In the genomic region with DNA sequence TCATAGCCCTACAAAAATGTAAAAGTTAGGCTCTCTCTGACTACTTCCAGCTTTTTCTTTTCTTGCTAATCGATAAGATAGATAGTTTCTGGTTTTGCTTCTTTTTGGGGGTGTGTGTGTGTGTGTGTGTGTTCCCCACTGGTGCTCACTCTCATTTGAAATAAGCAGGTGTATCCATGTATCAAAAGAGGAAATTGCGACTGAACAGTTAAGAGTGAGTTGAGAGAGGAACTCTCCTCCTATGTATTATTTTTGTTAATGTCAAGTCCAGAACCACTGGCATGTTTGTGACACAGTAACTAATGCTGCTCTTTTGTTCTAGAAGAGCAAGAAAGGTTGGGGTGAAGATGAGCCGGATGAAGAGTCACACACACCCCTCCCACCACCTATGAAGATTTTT, we compare ENCODE assay signal across 24 cellular contexts.
"Had no signal": no experiment of that assay in that cellular context is flagged by ENCODE, and none has a peak within 500 bp of the region (broad histone marks: within the 10 kb centered on the region; RNA-seq: fewer than 3 reads in every experiment).

No MANE protein-coding gene starts in this region.

- H3K27me3 ChIP-seq: cardiac muscle cell, left lung, suprapubic skin, tibial nerve had no signal

- DNase-seq: activated CD4-positive, alpha-beta T cell treated with anti-CD3 and anti-CD28 coated beads, Interleukin-2, amount 10 ng/mL, durations not matched to agents 7 days and 5 days; activated CD8-positive, alpha-beta memory T cell treated with anti-CD3 and anti-CD28 coated beads, Interleukin-2, amount 10 ng/mL, durations not matched to agents 7 days and 5 days; activated CD8-positive, alpha-beta T cell treated with anti-CD3 and anti-CD28 coated beads for 36 hours; activated gamma-delta T cell; activated naive CD4-positive, alpha-beta T cell treated with anti-CD3 and anti-CD28 coated beads, Interleukin-2, amount 50 U/mL, for 16 hours; activated naive CD8-positive, alpha-beta T cell treated with anti-CD3 and anti-CD28 coated beads, Interleukin-2, amount 50 U/mL, for 24 hours; immature natural killer cell; kidney glomerular epithelial cell; left lung; midbrain; nephron progenitor cell; nucleus accumbens; right cardiac atrium; stimulated activated CD4-positive, alpha-beta T cell treated with anti-CD3 and anti-CD28 coated beads, Interleukin-12 subunit alpha, Interleukin-12 subunit beta, amount 100 ng/mL, for 4 hours; stimulated activated CD4-positive, alpha-beta T cell treated with anti-CD3 and anti-CD28 coated beads, Interleukin-4, amount 100 ng/mL, for 4 hours; stimulated activated naive CD8-positive, alpha-beta T cell treated with anti-CD3 and anti-CD28 coated beads, Interleukin-15, amount 100 ng/mL, for 72 hours; SW 1271; T-helper 17 cell had no signal

- H3K4me3 Mint-ChIP-seq: activated CD4-positive, alpha-beta T cell treated with anti-CD3 and anti-CD28 coated beads, Interleukin-2, amount 10 ng/mL, durations not matched to agents 7 days and 5 days; activated CD8-positive, alpha-beta memory T cell treated with anti-CD3 and anti-CD28 coated beads, Interleukin-2, amount 10 ng/mL, durations not matched to agents 7 days and 5 days; activated CD8-positive, alpha-beta T cell treated with anti-CD3 and anti-CD28 coated beads for 36 hours; activated naive CD8-positive, alpha-beta T cell treated with anti-CD3 and anti-CD28 coated beads, Interleukin-2, amount 50 U/mL, for 24 hours; activated T-helper 1 cell treated with anti-CD3 and anti-CD28 coated beads, Interleukin-12 subunit alpha, Interleukin-12 subunit beta, Interleukin-2, Interleukin-4 antibody, amounts not matched to agents 30 ng/mL and 10 ng/mL and 1 ng/mL, durations not matched to agents 14 hours and 24 hours and 36 hours; immature natural killer cell; nephron progenitor cell; stimulated activated naive CD8-positive, alpha-beta T cell treated with anti-CD3 and anti-CD28 coated beads, Interleukin-15, amount 100 ng/mL, for 72 hours; T-helper 17 cell had no signal

- H3K27ac Mint-ChIP-seq: activated CD4-positive, alpha-beta T cell treated with anti-CD3 and anti-CD28 coated beads, Interleukin-2, amount 10 ng/mL, durations not matched to agents 7 days and 5 days; activated CD8-positive, alpha-beta memory T cell treated with anti-CD3 and anti-CD28 coated beads, Interleukin-2, amount 10 ng/mL, durations not matched to agents 7 days and 5 days; activated CD8-positive, alpha-beta T cell treated with anti-CD3 and anti-CD28 coated beads for 36 hours; activated naive CD8-positive, alpha-beta T cell treated with anti-CD3 and anti-CD28 coated beads, Interleukin-2, amount 50 U/mL, for 24 hours; activated T-helper 1 cell treated with anti-CD3 and anti-CD28 coated beads, Interleukin-12 subunit alpha, Interleukin-12 subunit beta, Interleukin-2, Interleukin-4 antibody, amounts not matched to agents 30 ng/mL and 10 ng/mL and 1 ng/mL, durations not matched to agents 14 hours and 24 hours and 36 hours; immature natural killer cell; nephron progenitor cell; stimulated activated naive CD8-positive, alpha-beta T cell treated with anti-CD3 and anti-CD28 coated beads, Interleukin-15, amount 100 ng/mL, for 72 hours; T-helper 17 cell had no signal

- H3K4me3 ChIP-seq: cardiac muscle cell, left lung, lung, suprapubic skin, tibial nerve had no signal

- H3K9me3 ChIP-seq: left lung, suprapubic skin, tibial nerve had no signal

- H3K36me3 Mint-ChIP-seq: activated CD8-positive, alpha-beta memory T cell treated with anti-CD3 and anti-CD28 coated beads, Interleukin-2, amount 10 ng/mL, durations not matched to agents 7 days and 5 days had no signal

- H3K36me3 ChIP-seq: cardiac muscle cell, left lung, suprapubic skin had no signal

- H3K4me1 ChIP-seq: left lung, parathyroid adenoma, suprapubic skin, tibial nerve had no signal

- H3K9me3 Mint-ChIP-seq: activated CD4-positive, alpha-beta T cell treated with anti-CD3 and anti-CD28 coated beads, Interleukin-2, amount 10 ng/mL, durations not matched to agents 7 days and 5 days; activated CD8-positive, alpha-beta T cell treated with anti-CD3 and anti-CD28 coated beads for 36 hours; activated naive CD8-positive, alpha-beta T cell treated with anti-CD3 and anti-CD28 coated beads, Interleukin-2, amount 50 U/mL, for 24 hours; activated T-helper 1 cell treated with anti-CD3 and anti-CD28 coated beads, Interleukin-12 subunit alpha, Interleukin-12 subunit beta, Interleukin-2, Interleukin-4 antibody, amounts not matched to agents 30 ng/mL and 10 ng/mL and 1 ng/mL, durations not matched to agents 14 hours and 24 hours and 36 hours; immature natural killer cell; nephron progenitor cell; stimulated activated naive CD8-positive, alpha-beta T cell treated with anti-CD3 and anti-CD28 coated beads, Interleukin-15, amount 100 ng/mL, for 72 hours had no signal

- H3K27ac ChIP-seq: left lung, parathyroid adenoma, suprapubic skin, tibial nerve had no signal
